ENCODE assay signal across 8 cellular contexts in the genomic region with DNA sequence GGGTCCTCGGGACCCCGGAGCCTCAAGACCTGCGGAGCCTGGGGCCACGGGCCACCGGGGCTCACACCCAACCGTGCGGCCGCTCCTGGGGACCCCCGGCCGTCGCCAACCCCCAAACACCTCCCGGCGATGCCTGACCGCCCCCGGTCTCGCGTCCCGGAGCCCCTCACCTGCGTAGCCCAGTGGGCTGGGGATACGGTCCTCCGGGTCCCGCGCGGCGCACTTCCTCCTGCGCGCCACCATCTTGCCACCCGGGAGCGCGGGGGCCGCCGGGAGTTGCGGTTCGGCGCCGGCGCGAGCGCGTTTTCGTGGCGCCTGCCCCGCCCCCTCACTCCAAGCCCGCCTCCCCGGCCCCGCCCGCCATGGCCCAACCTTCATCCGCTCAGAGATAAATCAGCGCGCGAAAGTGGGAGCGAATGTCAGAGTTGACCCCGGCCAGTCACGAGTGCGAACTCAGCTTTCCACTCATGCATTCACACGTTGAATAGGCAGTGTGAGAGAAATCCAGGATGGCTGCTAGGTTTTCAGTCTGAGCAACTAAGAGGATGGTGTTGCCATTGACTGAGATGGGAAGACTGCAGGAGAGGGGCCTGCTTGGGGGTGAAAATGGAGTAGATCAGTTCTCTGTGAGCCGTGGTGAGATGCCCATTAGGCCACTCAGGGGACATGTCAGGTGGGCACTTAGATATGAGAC. TPM values are rescaled to one million over a fixed set of nuclear protein-coding genes. Genes with fewer than 3 reads are reported as not detected.
DNase-seq lines count a peak whose midpoint lies in the region; ATAC-seq and TF ChIP-seq lines count a peak whose summit lies in the region.

A gene with protein sequence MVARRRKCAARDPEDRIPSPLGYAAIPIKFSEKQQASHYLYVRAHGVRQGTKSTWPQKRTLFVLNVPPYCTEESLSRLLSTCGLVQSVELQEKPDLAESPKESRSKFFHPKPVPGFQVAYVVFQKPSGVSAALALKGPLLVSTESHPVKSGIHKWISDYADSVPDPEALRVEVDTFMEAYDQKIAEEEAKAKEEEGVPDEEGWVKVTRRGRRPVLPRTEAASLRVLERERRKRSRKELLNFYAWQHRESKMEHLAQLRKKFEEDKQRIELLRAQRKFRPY (minus strand): TSS at position 253 of the 694 bp plus-strand sequence. CDS start 10 bp downstream, at position 243.

- H3K27ac ChIP-seq in DOHH2 (ENCODE audit: low read depth, low read length) (peak within 1 kb of the TSS; percentile 74), adrenal gland (peak within 1 kb of the TSS in 3 of 5 donors; percentile 15 to 83 (median 62)), heart right ventricle (peak within 1 kb of the TSS in 9 of 10 donors; percentile 7 to 90 (median 84)), transverse colon (peak within 1 kb of the TSS; percentile 80 to 93 (median 90))

- DNase-seq in LoVo (ENCODE audit: low spot score) (peak; percentile 78), adrenal gland (peak; percentile 63 to 88 (median 77)), heart right ventricle (peak; percentile 87 to 88), posterior cingulate gyrus (peak; percentile 63 to 97 (median 86)), transverse colon (peak; percentile 86)

- H3K4me3 ChIP-seq in DOHH2 (ENCODE audit: low read length) (peak within 1 kb of the TSS; percentile 77), adrenal gland (peak within 1 kb of the TSS in 3 of 4 donors; percentile 1 to 79 (median 65)), heart right ventricle (peak within 1 kb of the TSS; percentile 68 to 100 (median 96)), transverse colon (peak within 1 kb of the TSS; percentile 43 to 100 (median 88))

- H3K79me2 ChIP-seq in DOHH2 (ENCODE audit: control insufficient read depth, low read length) = peaks cover 52% of the 10 kb centered on the region

- TF ChIP-seq CTCF in DOHH2 (IDR thresholded peaks at IDR 0.05; ENCODE audit: low read depth, low read length, poor library complexity, severe bottlenecking) (no peak), adrenal gland (IDR thresholded peaks at IDR 0.05) (peak in 1 of 6 experiments; percentile 5), heart right ventricle (IDR thresholded peaks at IDR 0.05) (no peak), transverse colon (IDR thresholded peaks at IDR 0.05) (no peak)

- H3K4me1 ChIP-seq in DOHH2 (ENCODE audit: control insufficient read depth, low read length) (peaks cover 29% of the 10 kb centered on the region), adrenal gland (replicated peaks in 1 of 2) (peaks cover 0 to 9% of the 10 kb centered on the region in 2 donors), heart right ventricle (peaks cover 0 to 28% (median 12%) of the 10 kb centered on the region in 9 donors), transverse colon (peaks cover 0 to 12% (median 9%) of the 10 kb centered on the region in 4 donors)

- in situ Hi-C loops in transverse colon (cut with MboI; ENCODE audit: low pct_ligation_motif_present in 1 of 4, low pct_unique_long_range_greater_than_20kb in 1 of 4, low sequenced_read_pairs in 3 of 4) = no loop called here

- H3K27me3 ChIP-seq in DOHH2 (ENCODE audit: control insufficient read depth, low read length) (no peaks in the 10 kb centered on the region), adrenal gland (no peaks in the 10 kb centered on the region), heart right ventricle (no peaks in the 10 kb centered on the region), transverse colon (no peaks in the 10 kb centered on the region)

- H3K36me3 ChIP-seq in DOHH2 (ENCODE audit: control insufficient read depth, low read length) (peaks cover 41% of the 10 kb centered on the region), adrenal gland (replicated peaks in 1 of 2) (peaks cover 0 to 11% of the 10 kb centered on the region in 2 donors), heart right ventricle (peaks cover 0 to 30% (median 17%) of the 10 kb centered on the region in 9 donors), transverse colon (peaks cover 0 to 16% (median 2%) of the 10 kb centered on the region in 4 donors)

- TF ChIP-seq POLR2A in adrenal gland (IDR thresholded peaks at IDR 0.05) (peak; percentile 43 to 60), transverse colon (IDR thresholded peaks at IDR 0.05) (peak; percentile 83)

- H3K4me2 ChIP-seq in DOHH2 (ENCODE audit: low read length) = peak within 1 kb of the TSS; percentile 97

- H3K9me3 ChIP-seq in DOHH2 (ENCODE audit: control insufficient read depth, insufficient read depth, low read length) (no peaks in the 10 kb centered on the region), adrenal gland (replicated peaks in 1 of 3) (no peaks in the 10 kb centered on the region), heart right ventricle (no peaks in the 10 kb centered on the region), transverse colon (no peaks in the 10 kb centered on the region)

- no peak for TF ChIP-seq EP300 in transverse colon (IDR thresholded peaks at IDR 0.05; ENCODE audit: low read depth)

- intact Hi-C loops in T-helper 1 cell treated with Interleukin-12 subunit alpha and Interleukin-12 subunit beta and Interleukin-4 antibody, amounts not matched to agents 30 ng/mL and 1 ng/mL, for 36 hours (cut with micrococcal nuclease) = loop anchor here (1.0 to 2.0 kb wide), 5 partner anchors 14 to 429 kb away; partner anchors contain the start of genes NDUFA6 and SERHL2
- intact Hi-C loops in adrenal gland (cut with DNase I) (no loop called here), heart right ventricle (cut with DNase I) (loop anchor here in 2 of 10 donors (5.0 to 10.0 kb wide), 2 partner anchors 33 to 95 kb away; partner anchors contain the start of genes POLDIP3 (in 1 of the 2) and SERHL2 (in 1 of the 2)), posterior cingulate gyrus (cut with DNase I) (no loop called here), transverse colon (cut with DNase I; ENCODE audit: low total_unique reads) (no loop called here)

- peaks cover 8% of the 10 kb centered on the region for H4K20me1 ChIP-seq in DOHH2 (ENCODE audit: control insufficient read depth, insufficient read depth, low read depth, low read length)

- ATAC-seq in GM21529 (IDR thresholded peaks at IDR 0.05; ENCODE audit: unreplicated experiment) = peak; percentile 66
- ATAC-seq in heart right ventricle = peak; percentile 90 to 97 (median 94)

- 0 to 2% (median 1%) methylated on average over 4 to 57 of the region's 57 CpGs for WGBS in adrenal gland, 4 donors
- 0 to 1% methylated on average over 32 to 57 of the region's 57 CpGs for WGBS in heart right ventricle, 2 donors
- WGBS in transverse colon (ENCODE audit: low coverage in 1 of 2), 2 donors = 0% methylated on average over 7 to 42 of the region's 57 CpGs

- peaks cover 9% of the 10 kb centered on the region for H3F3A ChIP-seq in DOHH2 (ENCODE audit: control insufficient read depth, insufficient read depth)

- no peaks in the 10 kb centered on the region for H3K9me2 ChIP-seq in DOHH2 (replicated peaks; ENCODE audit: control insufficient read depth, low read length)

RNA-seq across cellular contexts. Expression of the gene that starts here (rescaled TPM):
- total RNA-seq in T-helper 1 cell treated with Interleukin-12 subunit alpha and Interleukin-12 subunit beta and Interleukin-4 antibody, amounts not matched to agents 30 ng/mL and 1 ng/mL, for 36 hours = 68.3 and 77.6 TPM in 2 replicates
- total RNA-seq in adrenal gland (10 to 100 TPM; 24.0 to 53.9 (median 37.7) TPM), heart right ventricle (10 to 100 TPM; 20.8 to 35.2 (median 26.1) TPM), transverse colon (10 to 100 TPM; 13.1 to 27.0 (median 17.2) TPM)
- polyA plus RNA-seq in adrenal gland (10 to 100 TPM; 10.3 to 34.9 (median 28.7) TPM), heart right ventricle (10 to 100 TPM; 21.9 to 28.3 TPM)

Comparison
In these comparisons a context has a peak if more than half of its experiments do, and no peak if none do; other contexts are left out.
1. Peak in every context shown above with its lines: DNase-seq, ATAC-seq, H3K4me3 ChIP-seq and H3K27ac ChIP-seq.